Comparison of ENCODE assay signal across 8 cellular contexts in the genomic region with DNA sequence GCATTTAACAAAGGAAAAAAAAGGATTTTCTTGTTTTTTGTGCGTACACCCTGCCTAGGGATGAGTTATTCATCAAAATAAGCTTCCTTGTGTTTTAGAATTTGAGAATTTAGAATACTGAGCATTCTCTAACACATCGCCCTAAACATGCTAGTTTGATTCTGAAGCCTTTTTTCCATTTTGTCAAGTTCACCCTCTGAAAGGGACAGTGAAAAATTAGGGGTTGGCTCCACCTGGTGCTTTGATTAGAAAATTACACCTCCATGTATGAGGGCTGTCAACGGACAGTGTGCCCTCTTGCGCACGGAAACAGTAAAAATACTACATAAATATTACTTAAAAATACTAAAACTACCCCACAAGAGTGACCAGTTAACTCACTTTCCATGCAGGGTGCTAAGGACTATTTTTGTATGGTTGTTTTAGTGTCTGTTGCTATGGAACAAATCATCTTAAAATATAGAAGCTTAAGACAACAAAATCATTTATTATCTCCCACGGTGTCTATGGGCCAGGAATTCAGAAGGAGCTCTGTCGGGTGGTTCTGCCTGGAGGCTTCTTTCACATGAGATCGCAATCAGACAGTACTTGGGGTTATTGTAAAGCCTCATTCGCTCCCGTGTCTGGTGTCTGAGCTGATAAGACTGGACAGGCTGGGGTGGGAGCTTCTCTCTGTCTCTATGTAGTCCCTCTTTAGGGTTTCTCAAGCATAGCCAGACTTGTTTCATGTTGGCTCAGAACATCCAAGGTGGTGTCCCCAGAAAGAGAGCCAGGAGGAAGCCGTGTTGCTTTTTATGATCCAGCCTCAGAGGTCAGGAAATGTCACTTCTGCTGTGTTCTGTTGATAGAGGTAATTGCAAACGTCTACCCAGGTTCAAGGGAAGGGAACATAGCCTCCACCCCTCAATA. TPM values are rescaled to one million over a fixed set of nuclear protein-coding genes. Genes with fewer than 3 reads are reported as not detected.
DNase-seq lines count a peak whose midpoint lies in the region; ATAC-seq and TF ChIP-seq lines count a peak whose summit lies in the region.

No MANE protein-coding gene starts in this region.

- H3K4me1 Mint-ChIP-seq in naive B cell: peaks cover 0 to 14% (median 13%) of the 10 kb centered on the region in 3 donors
- peaks cover 15% of the 10 kb centered on the region for H3K4me1 Mint-ChIP-seq in stimulated activated effector memory CD8-positive, alpha-beta T cell treated with anti-CD3 and anti-CD28 coated beads, Interleukin-12 subunit alpha, Interleukin-12 subunit beta, amount 100 ng/mL, for 72 hours

- no peaks in the 10 kb centered on the region for H3K27me3 ChIP-seq in HL-60 (ENCODE audit: insufficient read depth, poor library complexity, severe bottlenecking)

- peak overlapping the region in 3 of 6 donors; percentile 7 to 64 (median 47) for H3K27ac Mint-ChIP-seq in naive B cell
- H3K27ac Mint-ChIP-seq in stimulated activated effector memory CD8-positive, alpha-beta T cell treated with anti-CD3 and anti-CD28 coated beads, Interleukin-12 subunit alpha, Interleukin-12 subunit beta, amount 100 ng/mL, for 72 hours: no peak overlapping the region

- ATAC-seq in GM19455 (IDR thresholded peaks at IDR 0.05; ENCODE audit: unreplicated experiment): peak; percentile 55
- ATAC-seq in naive B cell (ENCODE audit: low read depth in 2 of 2): peak; percentile 69 to 79
- ATAC-seq in stimulated activated effector memory CD8-positive, alpha-beta T cell treated with anti-CD3 and anti-CD28 coated beads, Interleukin-12 subunit alpha, Interleukin-12 subunit beta, amount 100 ng/mL, for 72 hours: peak; percentile 89

- peak; percentile 52 for DNase-seq in CMK (ENCODE audit: low read depth)
- DNase-seq in HL-60 (ENCODE audit: low read depth in 1 of 2, low spot score in 1 of 2): peak; percentile 63 to 84
- DNase-seq in NOMO-1 (lab: John Stamatoyannopoulos, UW; ENCODE audit: unreplicated experiment in 2 of 2): peak; percentile 74 to 89
- peak; percentile 78 for DNase-seq in activated CD8-positive, alpha-beta memory T cell treated with anti-CD3 and anti-CD28 coated beads for 24 hours
- peak; percentile 70 for DNase-seq in epidermal melanocyte (ENCODE audit: insufficient read length, low spot score)
- peak; percentile 80 for DNase-seq in naive B cell
- DNase-seq in stimulated activated effector memory CD8-positive, alpha-beta T cell treated with anti-CD3 and anti-CD28 coated beads, Interleukin-12 subunit alpha, Interleukin-12 subunit beta, amount 100 ng/mL, for 72 hours (ENCODE audit: low spot score in 2 of 2): peak; percentile 63 to 79

- no peaks in the 10 kb centered on the region for H3K36me3 Mint-ChIP-seq in naive B cell
- H3K36me3 Mint-ChIP-seq in stimulated activated effector memory CD8-positive, alpha-beta T cell treated with anti-CD3 and anti-CD28 coated beads, Interleukin-12 subunit alpha, Interleukin-12 subunit beta, amount 100 ng/mL, for 72 hours: no peaks in the 10 kb centered on the region

- TF ChIP-seq CTCF in HL-60 (IDR thresholded peaks at IDR 0.05; ENCODE audit: insufficient read depth, low read length): peak; percentile 40

- peak overlapping the region in 3 of 8 donors; percentile 32 to 58 (median 39) for H3K4me3 Mint-ChIP-seq in naive B cell
- H3K4me3 Mint-ChIP-seq in stimulated activated effector memory CD8-positive, alpha-beta T cell treated with anti-CD3 and anti-CD28 coated beads, Interleukin-12 subunit alpha, Interleukin-12 subunit beta, amount 100 ng/mL, for 72 hours: no peak overlapping the region

- peak overlapping the region; percentile 43 for H3K27ac ChIP-seq in HL-60 (replicated peaks)

- H3K9me3 Mint-ChIP-seq in naive B cell: peaks cover 0 to 6% (median 3%) of the 10 kb centered on the region in 7 donors
- H3K9me3 Mint-ChIP-seq in stimulated activated effector memory CD8-positive, alpha-beta T cell treated with anti-CD3 and anti-CD28 coated beads, Interleukin-12 subunit alpha, Interleukin-12 subunit beta, amount 100 ng/mL, for 72 hours: no peaks in the 10 kb centered on the region

- no peak overlapping the region for H3K4me3 ChIP-seq in HL-60 (replicated peaks; ENCODE audit: insufficient read depth, low read length)

- no peaks in the 10 kb centered on the region for H3K27me3 Mint-ChIP-seq in naive B cell

RNA-seq across cellular contexts. Expression of a gene that starts 41.1 kb away (rescaled TPM):
- 1 to 10 TPM in 1 of 6 donors, under 1 TPM in 5; 0.24 to 2.4 (median 0.31) TPM for polyA plus RNA-seq in naive B cell (ENCODE audit: low read depth in 6 of 6)
